Comparison of ENCODE assay signal across 9 cellular contexts in genomic region chr7:122137291-122138077, GRCh38. TPM values are rescaled to one million over a fixed set of nuclear protein-coding genes. Genes with fewer than 3 reads are reported as not detected.
DNase-seq lines count a peak whose midpoint lies in the region; ATAC-seq and TF ChIP-seq lines count a peak whose summit lies in the region.
"Had no signal": no experiment of that assay in that cellular context is flagged by ENCODE, and none has a peak within 500 bp of the region (broad histone marks: within the 10 kb centered on the region; RNA-seq: fewer than 3 reads in every experiment).

No MANE protein-coding gene starts in this region.

- POLR2A ChIA-PET in AG04449 (lab: Yijun Ruan, JAX): no interaction called here

- WGBS in mesendoderm (ENCODE audit: extremely low coverage, insufficient coverage, low lambda C conversion rate): no CpG with 5 or more reads among the region's 5 CpGs

- CTCF ChIA-PET in AG04449 (lab: Yijun Ruan, JAX): interaction anchor here (1.8 to 2.0 kb wide), 2 partner anchors 9 to 45 kb away, joined by 4 to 6 read pairs; no protein-coding TSS in a partner anchor

- H3K4me1 ChIP-seq in Loucy (ENCODE audit: insufficient read depth, low read length, poor library complexity, severe bottlenecking): peaks cover 12% of the 10 kb centered on the region
- H3K4me1 ChIP-seq in mesendoderm (ENCODE audit: control insufficient read depth, low read depth, low read length): peaks cover 3% of the 10 kb centered on the region

- TF ChIP-seq CTCF in AG04449 (IDR thresholded peaks at IDR 0.05; ENCODE audit: insufficient read depth, low read length, missing control alignments) (no peak), Loucy (conservative IDR thresholded peaks at IDR 0.05; ENCODE audit: low read length) (no peak), coronary artery (IDR thresholded peaks at IDR 0.05) (no peak)

- peak overlapping the region; percentile 95 for H2AFZ ChIP-seq in Loucy (ENCODE audit: low read length)

- H3K36me3 ChIP-seq in Loucy (ENCODE audit: insufficient read depth, low read length) (no peaks in the 10 kb centered on the region), mesendoderm (ENCODE audit: control insufficient read depth, insufficient read depth, low read length) (no peaks in the 10 kb centered on the region)

- H3K4ac ChIP-seq in mesendoderm (ENCODE audit: low read depth, low read length): no peak overlapping the region

- no peaks in the 10 kb centered on the region for H3K9me2 ChIP-seq in Loucy (replicated peaks; ENCODE audit: low read depth, low read length)

- no peaks in the 10 kb centered on the region for H3K9me3 ChIP-seq in Loucy (ENCODE audit: insufficient read depth, low read depth, low read length)

- no peak overlapping the region for H3K18ac ChIP-seq in mesendoderm (ENCODE audit: low read length)

- H3K27ac ChIP-seq in coronary artery (no peak overlapping the region), mesendoderm (ENCODE audit: low read depth, low read length) (no peak overlapping the region)
- H3K27ac ChIP-seq: epithelial cell of prostate had no signal

- H3K27me3 ChIP-seq in Loucy (ENCODE audit: insufficient read depth, low read length, poor library complexity, severe bottlenecking) (no peaks in the 10 kb centered on the region), mesendoderm (ENCODE audit: insufficient read depth, low read length, poor library complexity) (no peaks in the 10 kb centered on the region)

- H3K4me3 ChIP-seq in AG04449 (ENCODE audit: low read depth, low read length): peak overlapping the region; percentile 47
- peak overlapping the region; percentile 73 for H3K4me3 ChIP-seq in Loucy (ENCODE audit: low read length, poor library complexity, severe bottlenecking)
- H3K4me3 ChIP-seq in coronary artery: peak overlapping the region; percentile 64
- H3K4me3 ChIP-seq in mesendoderm (ENCODE audit: low read length): no peak overlapping the region

- H3K4me2 ChIP-seq in Loucy (ENCODE audit: low read depth, low read length, poor library complexity, severe bottlenecking) (peak overlapping the region; percentile 84), mesendoderm (ENCODE audit: low read length) (no peak overlapping the region)

- DNase-seq in AG04449 (ENCODE audit: low read depth, low spot score) (no peak), coronary artery (ENCODE audit: low spot score) (no peak), mesendoderm (peak; percentile 27), C1 segment of cervical spinal cord (lab: John Stamatoyannopoulos, UW) (no peak), HuH-7 (ENCODE audit: low spot score) (no peak), NCI-H1417 treated with DMSO at 0.1 percent for 48 hours (lab: John Stamatoyannopoulos, UW) (no peak)

- no peaks in the 10 kb centered on the region for H4K20me1 ChIP-seq in Loucy (ENCODE audit: insufficient read depth, low read length, poor library complexity, severe bottlenecking)

- no peak overlapping the region for H2BK15ac ChIP-seq in mesendoderm (replicated peaks; ENCODE audit: low read depth)

- H3F3A ChIP-seq in Loucy (ENCODE audit: low read depth): no peaks in the 10 kb centered on the region

- H4K5ac ChIP-seq in mesendoderm (ENCODE audit: low read length): no peak overlapping the region

- H4K8ac ChIP-seq in mesendoderm (ENCODE audit: low read depth, low read length): no peak overlapping the region

- H3K23ac ChIP-seq in mesendoderm (ENCODE audit: low read length): no peak overlapping the region

- no peak overlapping the region for H2BK5ac ChIP-seq in mesendoderm (ENCODE audit: low read length)

- H2BK120ac ChIP-seq in mesendoderm (ENCODE audit: low read depth, low read length): no peak overlapping the region

- H2AK5ac ChIP-seq in mesendoderm (ENCODE audit: low read length): no peak overlapping the region

- no peak overlapping the region for H3K56ac ChIP-seq in mesendoderm (ENCODE audit: low read length)

- H3K79me1 ChIP-seq in mesendoderm (ENCODE audit: low read length): peaks cover 5% of the 10 kb centered on the region

- H3K9ac ChIP-seq in Loucy (ENCODE audit: low read depth, low read length, poor library complexity, severe bottlenecking) (peak overlapping the region; percentile 15), mesendoderm (ENCODE audit: low read length) (no peak overlapping the region)

- ATAC-seq in HG03280 (IDR thresholded peaks at IDR 0.05; ENCODE audit: unreplicated experiment): no peak

- H3K79me2 ChIP-seq in Loucy (ENCODE audit: insufficient read depth, low read length): no peaks in the 10 kb centered on the region
- H3K79me2 ChIP-seq in mesendoderm (ENCODE audit: control insufficient read depth, insufficient read depth, low read length): peaks cover 47% of the 10 kb centered on the region

RNA-seq across cellular contexts. Expression of gene AASS, which starts 6.6 kb away (rescaled TPM):
- polyA plus RNA-seq in mesendoderm (2013, experiment 1 of 2): 52.1 TPM
- polyA plus RNA-seq in mesendoderm (2013, experiment 2 of 2): 54.2 TPM
